Comparison of ENCODE assay signal across 12 cellular contexts in genomic region chr17:64508683-64509082, GRCh38. TPM values are rescaled to one million over a fixed set of nuclear protein-coding genes. Genes with fewer than 3 reads are reported as not detected.
DNase-seq lines count a peak whose midpoint lies in the region; ATAC-seq and TF ChIP-seq lines count a peak whose summit lies in the region.
"Had no signal": no experiment of that assay in that cellular context is flagged by ENCODE, and none has a peak within 500 bp of the region (broad histone marks: within the 10 kb centered on the region; RNA-seq: fewer than 3 reads in every experiment).

No MANE protein-coding gene starts in this region.

- H3K27me3 ChIP-seq in right cardiac atrium (ENCODE audit: control insufficient read depth, insufficient read depth) (no peaks in the 10 kb centered on the region), tibial artery (no peaks in the 10 kb centered on the region)
- H3K27me3 ChIP-seq: esophagus squamous epithelium, upper lobe of left lung had no signal

- peaks cover 41 to 63% (median 45%) of the 10 kb centered on the region in 3 donors for H3K36me3 ChIP-seq in tibial artery

- no peak for TF ChIP-seq CTCF in activated B cell treated with CpG ODN at 0.5 μM for 24 hours (IDR thresholded peaks at IDR 0.05)
- no peak for TF ChIP-seq CTCF in foreskin fibroblast (IDR thresholded peaks at IDR 0.05; ENCODE audit: low read depth, low read length)
- TF ChIP-seq CTCF in tibial artery (IDR thresholded peaks at IDR 0.05): no peak

- no peaks in the 10 kb centered on the region for H3K9me3 Mint-ChIP-seq in activated B cell treated with CpG ODN at 0.5 μM for 24 hours
- no peaks in the 10 kb centered on the region for H3K9me3 Mint-ChIP-seq in stimulated activated naive CD8-positive, alpha-beta T cell treated with anti-CD3 and anti-CD28 coated beads, Interleukin-15, amount 100 ng/mL, for 72 hours
- H3K9me3 Mint-ChIP-seq: IgD-negative memory B cell had no signal

- H3K27ac ChIP-seq in right cardiac atrium (ENCODE audit: low read length): no peak overlapping the region
- H3K27ac ChIP-seq in tibial artery: peak overlapping the region in 1 of 2 donors; percentile 100

- peak overlapping the region; percentile 32 for H3K4me3 Mint-ChIP-seq in activated B cell treated with CpG ODN at 0.5 μM for 24 hours
- H3K4me3 Mint-ChIP-seq in stimulated activated naive CD8-positive, alpha-beta T cell treated with anti-CD3 and anti-CD28 coated beads, Interleukin-15, amount 100 ng/mL, for 72 hours: peak overlapping the region; percentile 94 to 97

- no peak overlapping the region for H3K27ac Mint-ChIP-seq in activated B cell treated with CpG ODN at 0.5 μM for 24 hours
- no peak overlapping the region for H3K27ac Mint-ChIP-seq in stimulated activated naive CD8-positive, alpha-beta T cell treated with anti-CD3 and anti-CD28 coated beads, Interleukin-15, amount 100 ng/mL, for 72 hours
- H3K27ac Mint-ChIP-seq: IgD-negative memory B cell had no signal

- DNase-seq in right cardiac atrium (no peak), left ventricle myocardium superior (no peak), activated B cell treated with CpG ODN at 0.5 μM for 24 hours (no peak), foreskin fibroblast (no peak), ACHN (no peak), NCI-H2081 treated with DMSO at 0.1 percent for 48 hours (lab: John Stamatoyannopoulos, UW) (no peak), tibial artery (no peak)
- no peak for DNase-seq in stimulated activated naive CD8-positive, alpha-beta T cell treated with anti-CD3 and anti-CD28 coated beads, Interleukin-15, amount 100 ng/mL, for 72 hours
- DNase-seq: esophagus squamous epithelium, NCI-H345, upper lobe of left lung had no signal

- no peaks in the 10 kb centered on the region for H3K4me1 ChIP-seq in right cardiac atrium (ENCODE audit: control insufficient read depth, insufficient read depth, low read length)
- H3K4me1 ChIP-seq in tibial artery: peaks cover 2 to 34% (median 23%) of the 10 kb centered on the region in 4 donors

- ATAC-seq in right cardiac atrium (no peak), left ventricle myocardium superior (no peak), activated B cell treated with CpG ODN at 0.5 μM for 24 hours (ENCODE audit: low read depth) (no peak)
- ATAC-seq in stimulated activated naive CD8-positive, alpha-beta T cell treated with anti-CD3 and anti-CD28 coated beads, Interleukin-15, amount 100 ng/mL, for 72 hours: no peak

- H3K9me3 ChIP-seq in right cardiac atrium (ENCODE audit: control insufficient read depth, low read length): no peaks in the 10 kb centered on the region
- H3K9me3 ChIP-seq in tibial artery: no peaks in the 10 kb centered on the region
- H3K9me3 ChIP-seq: esophagus squamous epithelium, upper lobe of left lung had no signal

- POLR2A ChIA-PET in activated B cell treated with CpG ODN at 0.5 μM for 24 hours (lab: Charles Lee): no interaction called here

- CTCF ChIA-PET in activated B cell treated with CpG ODN at 0.5 μM for 24 hours (lab: Charles Lee): interaction anchor here (2.0 kb wide), 1 partner anchor 89 kb away, joined by 14 read pairs; no protein-coding TSS in a partner anchor

- H3K4me1 Mint-ChIP-seq in activated B cell treated with CpG ODN at 0.5 μM for 24 hours: peaks cover 31% of the 10 kb centered on the region
- peaks cover 37% of the 10 kb centered on the region for H3K4me1 Mint-ChIP-seq in stimulated activated naive CD8-positive, alpha-beta T cell treated with anti-CD3 and anti-CD28 coated beads, Interleukin-15, amount 100 ng/mL, for 72 hours

- in situ Hi-C loops in ACHN (cut with HindIII; ENCODE audit: low pct_ligation_motif_present, low pct_unique_long_range_greater_than_20kb, low sequenced_read_pairs): no loop called here

- peak overlapping the region; percentile 95 for H3K4me3 ChIP-seq in right cardiac atrium (ENCODE audit: low read length)
- peak overlapping the region; percentile 71 to 84 for H3K4me3 ChIP-seq in foreskin fibroblast (ENCODE audit: low read depth in 1 of 2, low read length in 2 of 2)
- H3K4me3 ChIP-seq in tibial artery: no peak overlapping the region

- intact Hi-C loops in right cardiac atrium (cut with DNase I) (loop anchor here in 1 of 4 donors (5.0 kb wide), 1 partner anchor 139 kb away; no protein-coding TSS in a partner anchor), left ventricle myocardium superior (cut with micrococcal nuclease) (no loop called here), activated B cell treated with CpG ODN at 0.5 μM for 24 hours (cut with micrococcal nuclease) (loop anchor here (5.0 kb wide), 4 partner anchors 479 to 956 kb away; partner anchors contain the start of genes DCAF7 and GNA13), tibial artery (cut with DNase I; ENCODE audit: low total_unique reads) (no loop called here)

- peaks cover 84% of the 10 kb centered on the region for H3K36me3 Mint-ChIP-seq in activated B cell treated with CpG ODN at 0.5 μM for 24 hours (ENCODE audit: low read depth)

- H3K27me3 Mint-ChIP-seq in activated B cell treated with CpG ODN at 0.5 μM for 24 hours: no peaks in the 10 kb centered on the region
- no peaks in the 10 kb centered on the region for H3K27me3 Mint-ChIP-seq in stimulated activated naive CD8-positive, alpha-beta T cell treated with anti-CD3 and anti-CD28 coated beads, Interleukin-15, amount 100 ng/mL, for 72 hours
- H3K27me3 Mint-ChIP-seq: IgD-negative memory B cell had no signal

- 78% methylated on average over 2 of the region's 2 CpGs for WGBS in right cardiac atrium

RNA-seq across cellular contexts. Expression of gene CEP95, which starts 1.9 kb away (rescaled TPM):
- total RNA-seq in right cardiac atrium (10 to 100 TPM; 16.3 to 23.3 (median 19.4) TPM), left ventricle myocardium superior (11.1 TPM), activated B cell treated with CpG ODN at 0.5 μM for 24 hours (65.3 and 77.0 TPM in 2 replicates)
- polyA plus RNA-seq in right cardiac atrium: 15.6 TPM

RNA-seq across cellular contexts. Expression of gene DDX5, which starts 2.6 kb away (rescaled TPM):
- 100 to 1,000 TPM; 366 to 573 (median 420) TPM for total RNA-seq in right cardiac atrium
- polyA plus RNA-seq in right cardiac atrium: 312 TPM
- total RNA-seq in left ventricle myocardium superior: 333 TPM
- total RNA-seq in activated B cell treated with CpG ODN at 0.5 μM for 24 hours: 1,149 and 1,208 TPM in 2 replicates

RNA-seq across cellular contexts. Expression of gene POLG2, which starts 11.8 kb away (rescaled TPM):
- 1 to 10 TPM; 7.2 to 9.0 (median 8.2) TPM for total RNA-seq in right cardiac atrium
- 5.4 TPM for polyA plus RNA-seq in right cardiac atrium
- total RNA-seq in left ventricle myocardium superior: 5.9 TPM
- 50.3 and 63.9 TPM in 2 replicates for total RNA-seq in activated B cell treated with CpG ODN at 0.5 μM for 24 hours

RNA-seq across cellular contexts. Expression of gene MILR1, which starts 59.8 kb away (rescaled TPM):
- total RNA-seq in right cardiac atrium: 1 to 10 TPM; 1.9 to 6.6 (median 5.3) TPM
- polyA plus RNA-seq in right cardiac atrium: 2.5 TPM
- 3.4 TPM for total RNA-seq in left ventricle myocardium superior
- 13.5 and 13.9 TPM in 2 replicates for total RNA-seq in activated B cell treated with CpG ODN at 0.5 μM for 24 hours

Comparison
In these comparisons a context has a peak if more than half of its experiments do, and no peak if none do; other contexts are left out.
1. H3K4me3 ChIP-seq: peak in right cardiac atrium (single experiment) and foreskin fibroblast (2 of 2); none in tibial artery (0 of 2).